In genomic region chr11:66251811-66252210, GRCh38 we compare ENCODE assay signal across 19 cellular contexts. TPM values are rescaled to one million over a fixed set of nuclear protein-coding genes. Genes with fewer than 3 reads are reported as not detected.
DNase-seq lines count a peak whose midpoint lies in the region; ATAC-seq and TF ChIP-seq lines count a peak whose summit lies in the region.
"Had no signal": no experiment of that assay in that cellular context is flagged by ENCODE, and none has a peak within 500 bp of the region (broad histone marks: within the 10 kb centered on the region; RNA-seq: fewer than 3 reads in every experiment).

No MANE protein-coding gene starts in this region.

- H3K27ac Mint-ChIP-seq in activated CD8-positive, alpha-beta T cell treated with anti-CD3 and anti-CD28 coated beads for 36 hours, result peak overlapping the region; percentile 14
- no peak overlapping the region for H3K27ac Mint-ChIP-seq in activated CD8-positive, alpha-beta T cell treated with anti-CD3 and anti-CD28 coated beads, Interleukin-2, amount 10 ng/mL, durations not matched to agents 7 days and 5 days
- peak overlapping the region; percentile 36 for H3K27ac Mint-ChIP-seq in activated naive CD8-positive, alpha-beta T cell treated with anti-CD3 and anti-CD28 coated beads, Interleukin-2, amount 50 U/mL, for 24 hours
- no peak overlapping the region for H3K27ac Mint-ChIP-seq in neural crest cell (ENCODE audit: unreplicated experiment)
- H3K27ac Mint-ChIP-seq: CD14-positive monocyte, HFFc6 had no signal

- H3K9me3 Mint-ChIP-seq in activated CD8-positive, alpha-beta T cell treated with anti-CD3 and anti-CD28 coated beads for 36 hours, result no peaks in the 10 kb centered on the region
- H3K9me3 Mint-ChIP-seq in activated CD8-positive, alpha-beta T cell treated with anti-CD3 and anti-CD28 coated beads, Interleukin-2, amount 10 ng/mL, durations not matched to agents 7 days and 5 days (ENCODE audit: insufficient read depth), result no peaks in the 10 kb centered on the region
- H3K9me3 Mint-ChIP-seq in activated naive CD8-positive, alpha-beta T cell treated with anti-CD3 and anti-CD28 coated beads, Interleukin-2, amount 50 U/mL, for 24 hours, result no peaks in the 10 kb centered on the region
- no peaks in the 10 kb centered on the region for H3K9me3 Mint-ChIP-seq in neural crest cell
- H3K9me3 Mint-ChIP-seq: HFFc6 had no signal

- CTCF ChIA-PET in activated CD8-positive, alpha-beta T cell treated with anti-CD3 and anti-CD28 coated beads for 36 hours (lab: Charles Lee), result interaction anchor here (0.8 to 1.1 kb wide), 2 partner anchors 30 to 207 kb away, joined by 3 read pairs; no protein-coding TSS in a partner anchor
- CTCF ChIA-PET in activated CD8-positive, alpha-beta T cell treated with anti-CD3 and anti-CD28 coated beads, Interleukin-2, amount 10 ng/mL, durations not matched to agents 7 days and 5 days (lab: Charles Lee), result interaction anchor here (1.4 kb wide), 1 partner anchor 61 kb away, joined by 3 read pairs; no protein-coding TSS in a partner anchor

- intact Hi-C loops in activated CD8-positive, alpha-beta T cell treated with anti-CD3 and anti-CD28 coated beads for 36 hours (cut with micrococcal nuclease), result no loop called here

- H3K4me1 Mint-ChIP-seq in activated CD8-positive, alpha-beta T cell treated with anti-CD3 and anti-CD28 coated beads for 36 hours (ENCODE audit: low read depth), result peaks cover 8% of the 10 kb centered on the region
- peaks cover 24% of the 10 kb centered on the region for H3K4me1 Mint-ChIP-seq in activated CD8-positive, alpha-beta T cell treated with anti-CD3 and anti-CD28 coated beads, Interleukin-2, amount 10 ng/mL, durations not matched to agents 7 days and 5 days (ENCODE audit: low read depth)
- H3K4me1 Mint-ChIP-seq in activated naive CD8-positive, alpha-beta T cell treated with anti-CD3 and anti-CD28 coated beads, Interleukin-2, amount 50 U/mL, for 24 hours, result peaks cover 13% of the 10 kb centered on the region
- peaks cover 7% of the 10 kb centered on the region for H3K4me1 Mint-ChIP-seq in neural crest cell

- no peak for ATAC-seq in activated CD8-positive, alpha-beta T cell treated with anti-CD3 and anti-CD28 coated beads for 36 hours
- no peak for ATAC-seq in activated CD8-positive, alpha-beta T cell treated with anti-CD3 and anti-CD28 coated beads, Interleukin-2, amount 10 ng/mL, durations not matched to agents 7 days and 5 days
- no peak for ATAC-seq in activated naive CD8-positive, alpha-beta T cell treated with anti-CD3 and anti-CD28 coated beads, Interleukin-2, amount 50 U/mL, for 24 hours
- ATAC-seq in GM18511 (IDR thresholded peaks at IDR 0.05; ENCODE audit: unreplicated experiment), result no peak

- no peaks in the 10 kb centered on the region for H3K36me3 Mint-ChIP-seq in activated CD8-positive, alpha-beta T cell treated with anti-CD3 and anti-CD28 coated beads for 36 hours (ENCODE audit: low read depth)
- peaks cover 12% of the 10 kb centered on the region for H3K36me3 Mint-ChIP-seq in activated CD8-positive, alpha-beta T cell treated with anti-CD3 and anti-CD28 coated beads, Interleukin-2, amount 10 ng/mL, durations not matched to agents 7 days and 5 days (ENCODE audit: low read depth)
- peaks cover 3% of the 10 kb centered on the region for H3K36me3 Mint-ChIP-seq in activated naive CD8-positive, alpha-beta T cell treated with anti-CD3 and anti-CD28 coated beads, Interleukin-2, amount 50 U/mL, for 24 hours (ENCODE audit: low read depth)
- H3K36me3 Mint-ChIP-seq in neural crest cell (ENCODE audit: low read depth), result no peaks in the 10 kb centered on the region

- no peak for DNase-seq in activated CD8-positive, alpha-beta T cell treated with anti-CD3 and anti-CD28 coated beads for 36 hours
- no peak for DNase-seq in activated CD8-positive, alpha-beta T cell treated with anti-CD3 and anti-CD28 coated beads, Interleukin-2, amount 10 ng/mL, durations not matched to agents 7 days and 5 days
- peak; percentile 80 for DNase-seq in G401 (ENCODE audit: low spot score)
- no peak for DNase-seq in activated naive CD8-positive, alpha-beta T cell treated with anti-CD3 and anti-CD28 coated beads, Interleukin-2, amount 50 U/mL, for 24 hours
- no peak for DNase-seq in neural crest cell (ENCODE audit: low read depth, low spot score)
- DNase-seq in mesenteric fat pad (ENCODE audit: low spot score), result no peak
- DNase-seq in NCI-H345 treated with DMSO at 0.1 percent for 48 hours (lab: John Stamatoyannopoulos, UW; ENCODE audit: unreplicated experiment), result no peak
- DNase-seq: DND-41, GF-D8, HFFc6, NCI-H1092, NCI-H1694, NCI-H446, NCI-H82, SHP77 treated with DMSO at 0.1 percent for 48 hours had no signal

- H3K27me3 Mint-ChIP-seq in activated CD8-positive, alpha-beta T cell treated with anti-CD3 and anti-CD28 coated beads for 36 hours, result no peaks in the 10 kb centered on the region
- no peaks in the 10 kb centered on the region for H3K27me3 Mint-ChIP-seq in activated CD8-positive, alpha-beta T cell treated with anti-CD3 and anti-CD28 coated beads, Interleukin-2, amount 10 ng/mL, durations not matched to agents 7 days and 5 days (ENCODE audit: low read depth)
- no peaks in the 10 kb centered on the region for H3K27me3 Mint-ChIP-seq in activated naive CD8-positive, alpha-beta T cell treated with anti-CD3 and anti-CD28 coated beads, Interleukin-2, amount 50 U/mL, for 24 hours
- H3K27me3 Mint-ChIP-seq in neural crest cell (ENCODE audit: low read depth), result peaks cover 2% of the 10 kb centered on the region

- no peak overlapping the region for H3K4me3 Mint-ChIP-seq in activated CD8-positive, alpha-beta T cell treated with anti-CD3 and anti-CD28 coated beads for 36 hours
- no peak overlapping the region for H3K4me3 Mint-ChIP-seq in activated CD8-positive, alpha-beta T cell treated with anti-CD3 and anti-CD28 coated beads, Interleukin-2, amount 10 ng/mL, durations not matched to agents 7 days and 5 days
- no peak overlapping the region for H3K4me3 Mint-ChIP-seq in activated naive CD8-positive, alpha-beta T cell treated with anti-CD3 and anti-CD28 coated beads, Interleukin-2, amount 50 U/mL, for 24 hours
- peak overlapping the region; percentile 7 for H3K4me3 Mint-ChIP-seq in neural crest cell
- H3K4me3 Mint-ChIP-seq: CD14-positive monocyte, HFFc6 had no signal

- in situ Hi-C loops in G401 (cut with HindIII; ENCODE audit: low sequenced_read_pairs), result no loop called here

- POLR2A ChIA-PET in activated CD8-positive, alpha-beta T cell treated with anti-CD3 and anti-CD28 coated beads for 36 hours (lab: Charles Lee), result interaction anchor here (0.7 to 1.1 kb wide), 2 partner anchors 16 to 34 kb away, joined by 3 to 4 read pairs; no protein-coding TSS in a partner anchor
- POLR2A ChIA-PET in activated CD8-positive, alpha-beta T cell treated with anti-CD3 and anti-CD28 coated beads, Interleukin-2, amount 10 ng/mL, durations not matched to agents 7 days and 5 days (lab: Charles Lee), result no interaction called here

- no peak for TF ChIP-seq CTCF in activated CD8-positive, alpha-beta T cell treated with anti-CD3 and anti-CD28 coated beads for 36 hours (IDR thresholded peaks at IDR 0.05)
- TF ChIP-seq CTCF in neural crest cell (conservative IDR thresholded peaks at IDR 0.05), result no peak

RNA-seq across cellular contexts. Expression of gene KLC2, which starts 5.7 kb away (rescaled TPM):
- total RNA-seq in activated CD8-positive, alpha-beta T cell treated with anti-CD3 and anti-CD28 coated beads for 36 hours, result 10 to 100 TPM; 32.2 to 35.2 TPM
- 10 to 100 TPM; 53.5 to 59.8 TPM for total RNA-seq in activated CD8-positive, alpha-beta T cell treated with anti-CD3 and anti-CD28 coated beads, Interleukin-2, amount 10 ng/mL, durations not matched to agents 7 days and 5 days
- total RNA-seq in G401 (2014; rRNA removed; shearing (Covaris generic)), result 17.2 and 18.3 TPM in 2 replicates
- total RNA-seq in neural crest cell (64.5 and 70.8 TPM in 2 replicates), mesenteric fat pad (35.0 TPM)

RNA-seq across cellular contexts. Expression of gene RAB1B, which starts 16.6 kb away (rescaled TPM):
- total RNA-seq in activated CD8-positive, alpha-beta T cell treated with anti-CD3 and anti-CD28 coated beads for 36 hours, result 10 to 100 TPM; 97.9 to 98.2 TPM
- 100 to 1,000 TPM; 160 to 170 TPM for total RNA-seq in activated CD8-positive, alpha-beta T cell treated with anti-CD3 and anti-CD28 coated beads, Interleukin-2, amount 10 ng/mL, durations not matched to agents 7 days and 5 days
- 67.8 and 81.8 TPM in 2 replicates for total RNA-seq in G401 (2014; rRNA removed; shearing (Covaris generic))
- total RNA-seq in neural crest cell (114 and 116 TPM in 2 replicates), mesenteric fat pad (138 TPM)

RNA-seq across cellular contexts. Expression of gene CNIH2, which starts 26.2 kb away (rescaled TPM):
- total RNA-seq in activated CD8-positive, alpha-beta T cell treated with anti-CD3 and anti-CD28 coated beads for 36 hours, result 1 to 10 TPM in 1 of 2 experiments, under 1 TPM in 1; 0.96 to 2.0 TPM
- total RNA-seq in activated CD8-positive, alpha-beta T cell treated with anti-CD3 and anti-CD28 coated beads, Interleukin-2, amount 10 ng/mL, durations not matched to agents 7 days and 5 days, result 1 to 10 TPM; 2.7 to 3.6 TPM
- 4.4 and 12.4 TPM in 2 replicates for total RNA-seq in G401 (2014; rRNA removed; shearing (Covaris generic))
- total RNA-seq in neural crest cell, result 44.6 and 46.0 TPM in 2 replicates
- 0.55 TPM for total RNA-seq in mesenteric fat pad

RNA-seq across cellular contexts. Expression of gene YIF1A, which starts 37.1 kb away (rescaled TPM):
- total RNA-seq in activated CD8-positive, alpha-beta T cell treated with anti-CD3 and anti-CD28 coated beads for 36 hours, result 10 to 100 TPM; 57.4 to 64.0 TPM
- total RNA-seq in activated CD8-positive, alpha-beta T cell treated with anti-CD3 and anti-CD28 coated beads, Interleukin-2, amount 10 ng/mL, durations not matched to agents 7 days and 5 days, result 10 to 100 TPM; 46.6 to 58.6 TPM
- 106 and 113 TPM in 2 replicates for total RNA-seq in G401 (2014; rRNA removed; shearing (Covaris generic))
- total RNA-seq in neural crest cell (59.4 and 60.9 TPM in 2 replicates), mesenteric fat pad (81.7 TPM)

RNA-seq across cellular contexts. Expression of gene TMEM151A, which starts 39.9 kb away (rescaled TPM):
- not detected for total RNA-seq in activated CD8-positive, alpha-beta T cell treated with anti-CD3 and anti-CD28 coated beads for 36 hours
- not detected for total RNA-seq in activated CD8-positive, alpha-beta T cell treated with anti-CD3 and anti-CD28 coated beads, Interleukin-2, amount 10 ng/mL, durations not matched to agents 7 days and 5 days
- 2.8 TPM in 1 of 2 replicates, not detected in the other for total RNA-seq in G401 (2014; rRNA removed; shearing (Covaris generic))
- total RNA-seq in neural crest cell (0.57 and 1.0 TPM in 2 replicates), mesenteric fat pad (0.19 TPM)
- total RNA-seq: A172, MCF 10A had no signal

Comparison
In these comparisons a context has a peak if more than half of its experiments do, and no peak if none do; other contexts are left out.
1. H3K27ac Mint-ChIP-seq: peak in activated CD8-positive, alpha-beta T cell treated with anti-CD3 and anti-CD28 coated beads for 36 hours (single experiment) and activated naive CD8-positive, alpha-beta T cell treated with anti-CD3 and anti-CD28 coated beads, Interleukin-2, amount 50 U/mL, for 24 hours (single experiment); none in activated CD8-positive, alpha-beta T cell treated with anti-CD3 and anti-CD28 coated beads, Interleukin-2, amount 10 ng/mL, durations not matched to agents 7 days and 5 days (single experiment) and neural crest cell (single experiment).